ENCODE assay signal across 1 cellular context in the genomic region with DNA sequence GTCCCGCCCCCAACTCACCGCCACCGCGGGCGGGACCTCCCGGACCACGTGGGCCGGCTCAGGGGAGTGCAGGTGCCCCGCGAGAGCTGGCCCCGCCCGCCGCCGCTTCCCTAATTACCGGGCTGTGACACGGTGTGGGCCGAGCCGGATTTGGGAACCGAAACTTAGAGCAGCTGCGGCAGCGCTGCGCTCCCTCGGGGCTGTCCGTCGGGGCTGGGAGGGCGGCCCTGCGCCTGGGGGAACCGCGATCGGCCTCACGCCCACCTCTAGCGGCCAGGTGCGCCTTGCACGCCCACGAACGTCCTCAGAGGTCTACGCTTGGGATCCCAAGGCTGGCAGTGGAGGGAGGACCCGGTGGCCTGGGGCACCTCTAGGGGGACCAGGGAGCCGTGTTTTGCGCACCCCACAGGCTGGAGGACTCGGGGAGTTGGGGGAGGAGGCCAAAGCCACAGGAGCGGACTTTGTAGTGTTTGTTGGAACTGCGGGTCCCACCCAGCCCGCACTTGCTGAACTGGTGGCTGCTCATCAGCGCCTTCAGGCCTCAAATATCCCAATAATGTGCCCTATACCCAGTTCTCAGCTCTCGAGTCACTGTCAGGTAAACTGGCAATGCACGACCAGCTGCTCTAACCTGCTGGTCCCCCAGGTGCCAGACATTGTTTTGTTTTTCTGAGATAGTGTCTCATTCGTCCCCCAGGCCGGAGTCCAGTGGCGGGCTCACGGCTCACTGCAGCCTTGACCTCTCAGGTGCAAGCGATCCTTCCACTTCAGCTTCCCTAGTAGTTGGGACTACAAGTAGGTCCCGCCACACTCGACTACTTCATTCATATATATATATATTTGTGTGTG.
TF ChIP-seq lines count a peak whose summit lies in the region.

No MANE protein-coding gene starts in this region.

TF ChIP-seq in HepG2, 621 proteins besides CTCF, POLR2A, EP300 and RAD21 (continued from another document and continues in another):
- TF ChIP-seq ZBTB7B (CRISPR knock-in tag; IDR thresholded peaks at IDR 0.05) (no peak; the same call in 1 of the 2 replicates), RBM22 (optimal IDR thresholded peaks at IDR 0.05; ENCODE audit: low read length) (peak; percentile 45), ZNF235 (CRISPR knock-in tag; IDR thresholded peaks at IDR 0.05; ENCODE audit: borderline replicate concordance) (no peak), FOXK1 (CRISPR knock-in tag; IDR thresholded peaks at IDR 0.05; ENCODE audit: borderline replicate concordance, low read depth) (peak; percentile 46; the same call in 1 of the 2 replicates), HOXA3 (CRISPR knock-in tag; IDR thresholded peaks at IDR 0.05) (peak; percentile 19; the same call in 1 of the 2 replicates), KAT8 (CRISPR knock-in tag; IDR thresholded peaks at IDR 0.05) (peak; percentile 68), SPEN (CRISPR knock-in tag; IDR thresholded peaks at IDR 0.05; ENCODE audit: low read depth) (peak; percentile 25; the same call in 1 of the 2 replicates), NFIC (IDR thresholded peaks at IDR 0.05; ENCODE audit: low read length) (no peak), ZNF672 (CRISPR knock-in tag; IDR thresholded peaks at IDR 0.05) (no peak), RCOR2 (CRISPR knock-in tag; IDR thresholded peaks at IDR 0.05) (peak; percentile 58; the same call in 1 of the 2 replicates), SIN3A (IDR thresholded peaks at IDR 0.05; ENCODE audit: borderline replicate concordance, low read depth, low read length) (peak; percentile 66; the same call in 1 of the 2 replicates), ZNF24 (IDR thresholded peaks at IDR 0.05) (no peak), PHF8 (CRISPR knock-in tag; IDR thresholded peaks at IDR 0.05) (peak; percentile 71), KDM3A (CRISPR knock-in tag; IDR thresholded peaks at IDR 0.05; ENCODE audit: low read depth) (0 out of 2 replicates have a peak, but pooled peaks have one; percentile 35), ZNF33A (CRISPR knock-in tag; IDR thresholded peaks at IDR 0.05; ENCODE audit: borderline replicate concordance) (no peak), ZEB1 (IDR thresholded peaks at IDR 0.05; ENCODE audit: insufficient replicate concordance, low read depth) (peak; percentile 88), TCF12 (IDR thresholded peaks at IDR 0.05) (no peak), TCF12 (CRISPR knock-in tag; IDR thresholded peaks at IDR 0.05) (no peak), PHF21A (CRISPR knock-in tag; IDR thresholded peaks at IDR 0.05) (peak; percentile 41; the same call in 1 of the 2 replicates), GATAD2A (CRISPR knock-in tag; IDR thresholded peaks at IDR 0.05) (peak; percentile 19; the same call in 1 of the 2 replicates), ZFP41 (CRISPR knock-in tag; IDR thresholded peaks at IDR 0.05; ENCODE audit: borderline replicate concordance) (0 out of 2 replicates have a peak, but pooled peaks have one; percentile 50), NR2F1 (CRISPR knock-in tag; IDR thresholded peaks at IDR 0.05) (peak in 1 of 2 experiments; percentile 44; a peak in 2 of 4 replicates), KMT2B (CRISPR knock-in tag; IDR thresholded peaks at IDR 0.05) (peak; percentile 68), ZNF263 (CRISPR knock-in tag; IDR thresholded peaks at IDR 0.05) (peak; percentile 97), ATF1 (CRISPR knock-in tag; IDR thresholded peaks at IDR 0.05) (no peak), EEA1 (CRISPR knock-in tag; IDR thresholded peaks at IDR 0.05; ENCODE audit: borderline replicate concordance) (0 out of 2 replicates have a peak, but pooled peaks have one; percentile 45), ZNF781 (CRISPR knock-in tag; IDR thresholded peaks at IDR 0.05; ENCODE audit: borderline replicate concordance, not compliant biosample characterization) (no peak), AHR (CRISPR knock-in tag; IDR thresholded peaks at IDR 0.05) (peak; percentile 75; the same call in 1 of the 2 replicates), HMG20A (CRISPR knock-in tag; IDR thresholded peaks at IDR 0.05; ENCODE audit: borderline replicate concordance) (no peak; the same call in 1 of the 2 replicates), RBFOX2 (IDR thresholded peaks at IDR 0.05; ENCODE audit: low read depth, low read length) (peak; percentile 78), ZNF567 (CRISPR knock-in tag; IDR thresholded peaks at IDR 0.05; ENCODE audit: borderline replicate concordance) (0 out of 2 replicates have a peak, but pooled peaks have one; percentile 29), KDM4B (CRISPR knock-in tag; IDR thresholded peaks at IDR 0.05) (peak; percentile 35; the same call in 1 of the 2 replicates), TARDBP (CRISPR knock-in tag; IDR thresholded peaks at IDR 0.05) (peak; percentile 63; the same call in 1 of the 2 replicates), ESRRA (CRISPR knock-in tag; IDR thresholded peaks at IDR 0.05; ENCODE audit: low read depth) (peak; percentile 37; the same call in 1 of the 2 replicates), ZMAT3 (CRISPR knock-in tag; conservative IDR thresholded peaks at IDR 0.05) (peak; percentile 70), LCORL (IDR thresholded peaks at IDR 0.05) (no peak), LCORL (CRISPR knock-in tag; IDR thresholded peaks at IDR 0.05) (peak; percentile 98), FOXO1 (CRISPR knock-in tag; IDR thresholded peaks at IDR 0.05) (peak; percentile 28), MTF1 (CRISPR knock-in tag; IDR thresholded peaks at IDR 0.05) (no peak), SP140L (CRISPR knock-in tag; IDR thresholded peaks at IDR 0.05; ENCODE audit: borderline replicate concordance) (peak; percentile 19; the same call in 1 of the 2 replicates), KDM2A (CRISPR knock-in tag; IDR thresholded peaks at IDR 0.05; ENCODE audit: borderline replicate concordance, low read depth) (peak; percentile 90), ZSCAN30 (CRISPR knock-in tag; IDR thresholded peaks at IDR 0.05) (no peak)
- TF ChIP-seq, protein P1, sequence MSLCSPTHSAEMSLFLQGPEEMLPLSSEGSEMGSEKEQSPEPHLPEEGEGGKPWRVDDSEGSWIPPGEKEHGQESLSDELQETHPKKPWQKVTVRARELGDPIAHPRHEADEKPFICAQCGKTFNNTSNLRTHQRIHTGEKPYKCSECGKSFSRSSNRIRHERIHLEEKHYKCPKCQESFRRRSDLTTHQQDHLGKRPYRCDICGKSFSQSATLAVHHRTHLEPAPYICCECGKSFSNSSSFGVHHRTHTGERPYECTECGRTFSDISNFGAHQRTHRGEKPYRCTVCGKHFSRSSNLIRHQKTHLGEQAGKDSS (CRISPR knock-in tag; IDR thresholded peaks at IDR 0.05; ENCODE audit: borderline replicate concordance, low read depth): peak; percentile 37; the same call in 1 of the 2 replicates
- TF ChIP-seq, protein P2, sequence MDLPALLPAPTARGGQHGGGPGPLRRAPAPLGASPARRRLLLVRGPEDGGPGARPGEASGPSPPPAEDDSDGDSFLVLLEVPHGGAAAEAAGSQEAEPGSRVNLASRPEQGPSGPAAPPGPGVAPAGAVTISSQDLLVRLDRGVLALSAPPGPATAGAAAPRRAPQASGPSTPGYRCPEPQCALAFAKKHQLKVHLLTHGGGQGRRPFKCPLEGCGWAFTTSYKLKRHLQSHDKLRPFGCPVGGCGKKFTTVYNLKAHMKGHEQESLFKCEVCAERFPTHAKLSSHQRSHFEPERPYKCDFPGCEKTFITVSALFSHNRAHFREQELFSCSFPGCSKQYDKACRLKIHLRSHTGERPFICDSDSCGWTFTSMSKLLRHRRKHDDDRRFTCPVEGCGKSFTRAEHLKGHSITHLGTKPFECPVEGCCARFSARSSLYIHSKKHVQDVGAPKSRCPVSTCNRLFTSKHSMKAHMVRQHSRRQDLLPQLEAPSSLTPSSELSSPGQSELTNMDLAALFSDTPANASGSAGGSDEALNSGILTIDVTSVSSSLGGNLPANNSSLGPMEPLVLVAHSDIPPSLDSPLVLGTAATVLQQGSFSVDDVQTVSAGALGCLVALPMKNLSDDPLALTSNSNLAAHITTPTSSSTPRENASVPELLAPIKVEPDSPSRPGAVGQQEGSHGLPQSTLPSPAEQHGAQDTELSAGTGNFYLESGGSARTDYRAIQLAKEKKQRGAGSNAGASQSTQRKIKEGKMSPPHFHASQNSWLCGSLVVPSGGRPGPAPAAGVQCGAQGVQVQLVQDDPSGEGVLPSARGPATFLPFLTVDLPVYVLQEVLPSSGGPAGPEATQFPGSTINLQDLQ (CRISPR knock-in tag; IDR thresholded peaks at IDR 0.05): no peak
- TF ChIP-seq, protein P3, sequence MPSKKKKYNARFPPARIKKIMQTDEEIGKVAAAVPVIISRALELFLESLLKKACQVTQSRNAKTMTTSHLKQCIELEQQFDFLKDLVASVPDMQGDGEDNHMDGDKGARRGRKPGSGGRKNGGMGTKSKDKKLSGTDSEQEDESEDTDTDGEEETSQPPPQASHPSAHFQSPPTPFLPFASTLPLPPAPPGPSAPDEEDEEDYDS (CRISPR knock-in tag; IDR thresholded peaks at IDR 0.05): peak; percentile 36; the same call in 1 of the 2 replicates
- TF ChIP-seq, protein P4, sequence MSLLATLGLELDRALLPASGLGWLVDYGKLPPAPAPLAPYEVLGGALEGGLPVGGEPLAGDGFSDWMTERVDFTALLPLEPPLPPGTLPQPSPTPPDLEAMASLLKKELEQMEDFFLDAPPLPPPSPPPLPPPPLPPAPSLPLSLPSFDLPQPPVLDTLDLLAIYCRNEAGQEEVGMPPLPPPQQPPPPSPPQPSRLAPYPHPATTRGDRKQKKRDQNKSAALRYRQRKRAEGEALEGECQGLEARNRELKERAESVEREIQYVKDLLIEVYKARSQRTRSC (CRISPR knock-in tag; IDR thresholded peaks at IDR 0.05; ENCODE audit: low read depth): 0 out of 2 replicates have a peak, but pooled peaks have one; percentile 73
- TF ChIP-seq, protein P5, sequence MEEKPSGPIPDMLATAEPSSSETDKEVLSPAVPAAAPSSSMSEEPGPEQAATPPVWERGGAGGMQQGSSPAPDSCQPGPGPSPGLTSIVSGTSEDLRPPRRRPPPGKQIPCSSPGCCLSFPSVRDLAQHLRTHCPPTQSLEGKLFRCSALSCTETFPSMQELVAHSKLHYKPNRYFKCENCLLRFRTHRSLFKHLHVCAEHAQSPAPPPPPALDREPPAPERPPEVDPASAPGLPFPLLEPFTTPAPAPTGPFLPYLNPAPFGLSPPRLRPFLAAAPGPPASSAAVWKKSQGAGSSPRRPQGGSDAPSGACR (CRISPR knock-in tag; IDR thresholded peaks at IDR 0.05): peak; percentile 88; the same call in 1 of the 2 replicates
- TF ChIP-seq, protein P6, sequence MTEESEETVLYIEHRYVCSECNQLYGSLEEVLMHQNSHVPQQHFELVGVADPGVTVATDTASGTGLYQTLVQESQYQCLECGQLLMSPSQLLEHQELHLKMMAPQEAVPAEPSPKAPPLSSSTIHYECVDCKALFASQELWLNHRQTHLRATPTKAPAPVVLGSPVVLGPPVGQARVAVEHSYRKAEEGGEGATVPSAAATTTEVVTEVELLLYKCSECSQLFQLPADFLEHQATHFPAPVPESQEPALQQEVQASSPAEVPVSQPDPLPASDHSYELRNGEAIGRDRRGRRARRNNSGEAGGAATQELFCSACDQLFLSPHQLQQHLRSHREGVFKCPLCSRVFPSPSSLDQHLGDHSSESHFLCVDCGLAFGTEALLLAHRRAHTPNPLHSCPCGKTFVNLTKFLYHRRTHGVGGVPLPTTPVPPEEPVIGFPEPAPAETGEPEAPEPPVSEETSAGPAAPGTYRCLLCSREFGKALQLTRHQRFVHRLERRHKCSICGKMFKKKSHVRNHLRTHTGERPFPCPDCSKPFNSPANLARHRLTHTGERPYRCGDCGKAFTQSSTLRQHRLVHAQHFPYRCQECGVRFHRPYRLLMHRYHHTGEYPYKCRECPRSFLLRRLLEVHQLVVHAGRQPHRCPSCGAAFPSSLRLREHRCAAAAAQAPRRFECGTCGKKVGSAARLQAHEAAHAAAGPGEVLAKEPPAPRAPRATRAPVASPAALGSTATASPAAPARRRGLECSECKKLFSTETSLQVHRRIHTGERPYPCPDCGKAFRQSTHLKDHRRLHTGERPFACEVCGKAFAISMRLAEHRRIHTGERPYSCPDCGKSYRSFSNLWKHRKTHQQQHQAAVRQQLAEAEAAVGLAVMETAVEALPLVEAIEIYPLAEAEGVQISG (CRISPR knock-in tag; IDR thresholded peaks at IDR 0.05): peak; percentile 80; the same call in 1 of the 2 replicates
- TF ChIP-seq, protein P7, sequence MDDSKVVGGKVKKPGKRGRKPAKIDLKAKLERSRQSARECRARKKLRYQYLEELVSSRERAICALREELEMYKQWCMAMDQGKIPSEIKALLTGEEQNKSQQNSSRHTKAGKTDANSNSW (CRISPR knock-in tag; IDR thresholded peaks at IDR 0.05; ENCODE audit: borderline replicate concordance): peak; percentile 70; the same call in 1 of the 2 replicates
- TF ChIP-seq, protein P8, sequence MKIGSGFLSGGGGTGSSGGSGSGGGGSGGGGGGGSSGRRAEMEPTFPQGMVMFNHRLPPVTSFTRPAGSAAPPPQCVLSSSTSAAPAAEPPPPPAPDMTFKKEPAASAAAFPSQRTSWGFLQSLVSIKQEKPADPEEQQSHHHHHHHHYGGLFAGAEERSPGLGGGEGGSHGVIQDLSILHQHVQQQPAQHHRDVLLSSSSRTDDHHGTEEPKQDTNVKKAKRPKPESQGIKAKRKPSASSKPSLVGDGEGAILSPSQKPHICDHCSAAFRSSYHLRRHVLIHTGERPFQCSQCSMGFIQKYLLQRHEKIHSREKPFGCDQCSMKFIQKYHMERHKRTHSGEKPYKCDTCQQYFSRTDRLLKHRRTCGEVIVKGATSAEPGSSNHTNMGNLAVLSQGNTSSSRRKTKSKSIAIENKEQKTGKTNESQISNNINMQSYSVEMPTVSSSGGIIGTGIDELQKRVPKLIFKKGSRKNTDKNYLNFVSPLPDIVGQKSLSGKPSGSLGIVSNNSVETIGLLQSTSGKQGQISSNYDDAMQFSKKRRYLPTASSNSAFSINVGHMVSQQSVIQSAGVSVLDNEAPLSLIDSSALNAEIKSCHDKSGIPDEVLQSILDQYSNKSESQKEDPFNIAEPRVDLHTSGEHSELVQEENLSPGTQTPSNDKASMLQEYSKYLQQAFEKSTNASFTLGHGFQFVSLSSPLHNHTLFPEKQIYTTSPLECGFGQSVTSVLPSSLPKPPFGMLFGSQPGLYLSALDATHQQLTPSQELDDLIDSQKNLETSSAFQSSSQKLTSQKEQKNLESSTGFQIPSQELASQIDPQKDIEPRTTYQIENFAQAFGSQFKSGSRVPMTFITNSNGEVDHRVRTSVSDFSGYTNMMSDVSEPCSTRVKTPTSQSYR (CRISPR knock-in tag; IDR thresholded peaks at IDR 0.05; ENCODE audit: borderline replicate concordance): peak; percentile 42; the same call in 1 of the 2 replicates
- TF ChIP-seq, protein P9, sequence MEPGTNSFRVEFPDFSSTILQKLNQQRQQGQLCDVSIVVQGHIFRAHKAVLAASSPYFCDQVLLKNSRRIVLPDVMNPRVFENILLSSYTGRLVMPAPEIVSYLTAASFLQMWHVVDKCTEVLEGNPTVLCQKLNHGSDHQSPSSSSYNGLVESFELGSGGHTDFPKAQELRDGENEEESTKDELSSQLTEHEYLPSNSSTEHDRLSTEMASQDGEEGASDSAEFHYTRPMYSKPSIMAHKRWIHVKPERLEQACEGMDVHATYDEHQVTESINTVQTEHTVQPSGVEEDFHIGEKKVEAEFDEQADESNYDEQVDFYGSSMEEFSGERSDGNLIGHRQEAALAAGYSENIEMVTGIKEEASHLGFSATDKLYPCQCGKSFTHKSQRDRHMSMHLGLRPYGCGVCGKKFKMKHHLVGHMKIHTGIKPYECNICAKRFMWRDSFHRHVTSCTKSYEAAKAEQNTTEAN (CRISPR knock-in tag; conservative IDR thresholded peaks at IDR 0.05): no peak
- TF ChIP-seq, protein P10, sequence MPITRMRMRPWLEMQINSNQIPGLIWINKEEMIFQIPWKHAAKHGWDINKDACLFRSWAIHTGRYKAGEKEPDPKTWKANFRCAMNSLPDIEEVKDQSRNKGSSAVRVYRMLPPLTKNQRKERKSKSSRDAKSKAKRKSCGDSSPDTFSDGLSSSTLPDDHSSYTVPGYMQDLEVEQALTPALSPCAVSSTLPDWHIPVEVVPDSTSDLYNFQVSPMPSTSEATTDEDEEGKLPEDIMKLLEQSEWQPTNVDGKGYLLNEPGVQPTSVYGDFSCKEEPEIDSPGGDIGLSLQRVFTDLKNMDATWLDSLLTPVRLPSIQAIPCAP (CRISPR knock-in tag; IDR thresholded peaks at IDR 0.05; ENCODE audit: low read depth): 0 out of 2 replicates have a peak, but pooled peaks have one; percentile 73
